1 cellular context compared by ENCODE assay signal in the genomic region with DNA sequence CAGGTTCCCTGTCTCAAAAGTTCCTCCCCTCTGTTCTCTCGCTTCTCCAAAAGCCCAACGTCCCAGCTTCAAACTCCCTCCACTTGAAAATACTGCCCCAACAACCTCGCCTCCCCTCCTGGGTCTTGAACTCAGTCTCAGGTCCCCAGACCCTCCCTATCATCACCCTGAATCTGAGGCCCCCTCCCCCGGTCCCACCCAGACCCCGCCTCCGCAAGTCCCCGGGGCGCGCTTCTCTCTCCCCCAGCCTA.
TF ChIP-seq lines count a peak whose summit lies in the region.

No MANE protein-coding gene starts in this region.

TF ChIP-seq in SK-N-SH, 30 proteins besides CTCF, POLR2A, EP300 and RAD21 (continued from another document):
- no peak for TF ChIP-seq TAF1 (IDR thresholded peaks at IDR 0.05; ENCODE audit: borderline replicate concordance, low read depth, low read length)
- no peak for TF ChIP-seq MEF2A (IDR thresholded peaks at IDR 0.05; ENCODE audit: borderline replicate concordance, low read depth)
- TF ChIP-seq NRF1 (IDR thresholded peaks at IDR 0.05; ENCODE audit: low read depth, low read length), result no peak
- no peak for TF ChIP-seq GABPA (IDR thresholded peaks at IDR 0.05; ENCODE audit: low read depth)
- no peak for TF ChIP-seq ELF1 (IDR thresholded peaks at IDR 0.05)
- no peak for TF ChIP-seq RCOR1 (IDR thresholded peaks at IDR 0.05; ENCODE audit: low read length)
- TF ChIP-seq, protein P1, sequence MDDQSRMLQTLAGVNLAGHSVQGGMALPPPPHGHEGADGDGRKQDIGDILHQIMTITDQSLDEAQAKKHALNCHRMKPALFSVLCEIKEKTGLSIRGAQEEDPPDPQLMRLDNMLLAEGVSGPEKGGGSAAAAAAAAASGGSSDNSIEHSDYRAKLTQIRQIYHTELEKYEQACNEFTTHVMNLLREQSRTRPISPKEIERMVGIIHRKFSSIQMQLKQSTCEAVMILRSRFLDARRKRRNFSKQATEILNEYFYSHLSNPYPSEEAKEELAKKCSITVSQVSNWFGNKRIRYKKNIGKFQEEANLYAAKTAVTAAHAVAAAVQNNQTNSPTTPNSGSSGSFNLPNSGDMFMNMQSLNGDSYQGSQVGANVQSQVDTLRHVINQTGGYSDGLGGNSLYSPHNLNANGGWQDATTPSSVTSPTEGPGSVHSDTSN (IDR thresholded peaks at IDR 0.05), result no peak
- TF ChIP-seq FOXJ3 (CRISPR knock-in tag; IDR thresholded peaks at IDR 0.05), result no peak
- TF ChIP-seq, protein P2, sequence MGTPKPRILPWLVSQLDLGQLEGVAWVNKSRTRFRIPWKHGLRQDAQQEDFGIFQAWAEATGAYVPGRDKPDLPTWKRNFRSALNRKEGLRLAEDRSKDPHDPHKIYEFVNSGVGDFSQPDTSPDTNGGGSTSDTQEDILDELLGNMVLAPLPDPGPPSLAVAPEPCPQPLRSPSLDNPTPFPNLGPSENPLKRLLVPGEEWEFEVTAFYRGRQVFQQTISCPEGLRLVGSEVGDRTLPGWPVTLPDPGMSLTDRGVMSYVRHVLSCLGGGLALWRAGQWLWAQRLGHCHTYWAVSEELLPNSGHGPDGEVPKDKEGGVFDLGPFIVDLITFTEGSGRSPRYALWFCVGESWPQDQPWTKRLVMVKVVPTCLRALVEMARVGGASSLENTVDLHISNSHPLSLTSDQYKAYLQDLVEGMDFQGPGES (IDR thresholded peaks at IDR 0.05; ENCODE audit: low read depth, low read length), result no peak
- TF ChIP-seq SMC3 (IDR thresholded peaks at IDR 0.05; ENCODE audit: low read depth, low read length), result no peak
- no peak for TF ChIP-seq NFIC (IDR thresholded peaks at IDR 0.05; ENCODE audit: borderline replicate concordance)
- TF ChIP-seq TEAD4 (IDR thresholded peaks at IDR 0.05; ENCODE audit: borderline replicate concordance, insufficient read depth), result no peak
- TF ChIP-seq MXI1 (IDR thresholded peaks at IDR 0.05; ENCODE audit: low read depth, low read length), result no peak
- no peak for TF ChIP-seq REST (IDR thresholded peaks at IDR 0.05; ENCODE audit: low read depth, low read length)
- no peak for TF ChIP-seq SIN3A (IDR thresholded peaks at IDR 0.05; ENCODE audit: borderline replicate concordance, low read depth, low read length)
- no peak; the same call in 1 of the 2 replicates for TF ChIP-seq GATA2 (CRISPR knock-in tag; IDR thresholded peaks at IDR 0.05)
